Comparison of ENCODE assay signal across 2 cellular contexts in genomic region chr6:137917518-137917917, GRCh38.
A peak's percentile ranks its signal among the peaks of the same experiment; 100 is the strongest.
TF ChIP-seq lines count a peak whose summit lies in the region.

No MANE protein-coding gene starts in this region.

TF ChIP-seq in HepG2, 621 proteins besides CTCF, POLR2A, EP300 and RAD21:
- peak; percentile 84 for TF ChIP-seq ZNF7 (CRISPR knock-in tag; IDR thresholded peaks at IDR 0.05)
- no peak for TF ChIP-seq ZNF10 (CRISPR knock-in tag; IDR thresholded peaks at IDR 0.05; ENCODE audit: borderline replicate concordance, low read depth)
- no peak for TF ChIP-seq ZNF713 (CRISPR knock-in tag; IDR thresholded peaks at IDR 0.05)

TF ChIP-seq in K562, 482 proteins besides CTCF, POLR2A, EP300 and RAD21:
- TF ChIP-seq ZBTB49 (CRISPR knock-in tag; IDR thresholded peaks at IDR 0.05; ENCODE audit: borderline replicate concordance) (no peak), RBM25 (IDR thresholded peaks at IDR 0.05; ENCODE audit: low read depth, low read length, severe bottlenecking) (peak; percentile 59), ZFP36 (IDR thresholded peaks at IDR 0.05; ENCODE audit: low read depth, low read length, partially characterized antibody) (peak; percentile 48), CXXC5 (CRISPR knock-in tag; IDR thresholded peaks at IDR 0.05) (peak; percentile 18; the same call in 1 of the 2 replicates), EP400 (IDR thresholded peaks at IDR 0.05) (no peak), GTF2E2 (tag; IDR thresholded peaks at IDR 0.05) (peak; percentile 67; the same call in 1 of the 2 replicates), RBM22 (IDR thresholded peaks at IDR 0.05; ENCODE audit: low read depth, low read length, poor library complexity, severe bottlenecking) (no peak)
